ENCODE assay signal across 9 cellular contexts in the genomic region with DNA sequence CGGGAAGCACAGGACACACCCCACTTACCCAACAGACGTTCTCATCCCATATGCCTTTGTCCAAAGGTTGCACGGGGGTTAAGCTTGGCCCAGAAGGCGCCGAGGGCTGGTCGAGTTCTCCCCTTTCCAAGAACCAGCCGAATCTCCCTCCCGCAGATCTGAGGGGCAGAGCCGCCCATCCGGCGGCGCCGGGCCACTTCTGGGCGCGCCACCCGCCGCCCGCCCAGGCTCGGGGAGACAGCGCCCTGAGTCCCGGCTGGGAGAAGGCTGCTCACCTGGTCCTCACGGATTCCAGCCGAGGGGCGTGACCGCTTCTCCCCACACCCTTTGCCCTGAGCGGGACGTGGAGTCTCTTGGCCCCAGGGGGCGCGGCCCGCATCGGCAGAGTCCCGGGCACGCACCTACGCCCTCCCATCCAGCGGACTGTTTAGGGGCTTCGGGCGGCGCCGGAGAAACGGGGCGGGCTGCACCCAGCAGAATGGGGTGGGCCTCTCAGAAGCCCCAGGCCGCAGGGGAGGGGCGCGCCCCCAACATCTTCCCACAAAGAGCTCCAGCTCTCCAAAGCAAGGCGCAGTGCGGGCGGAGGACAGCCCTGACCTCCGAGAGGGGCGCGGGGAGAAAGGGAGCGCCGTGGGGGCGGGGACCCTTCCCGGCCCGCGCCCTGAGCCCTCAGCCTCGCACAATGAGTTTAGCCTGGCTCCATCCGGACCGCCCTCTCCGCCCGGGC. TPM values are rescaled to one million over a fixed set of nuclear protein-coding genes. Genes with fewer than 3 reads are reported as not detected.
A peak's percentile ranks its signal among the peaks of the same experiment; 100 is the strongest.
DNase-seq lines count a peak whose midpoint lies in the region; ATAC-seq, FAIRE-seq and TF ChIP-seq lines count a peak whose summit lies in the region.
"Had no signal": no experiment of that assay in that cellular context is flagged by ENCODE, and none has a peak within 500 bp of the region (broad histone marks: within the 10 kb centered on the region; RNA-seq: fewer than 3 reads in every experiment).

No MANE protein-coding gene starts in this region.

- peak overlapping the region; percentile 64 for H2AFZ ChIP-seq in GM12878 (ENCODE audit: control insufficient read depth, low read depth, low read length)

- peak overlapping the region; percentile 64 for H3K27ac Mint-ChIP-seq in stimulated activated naive CD8-positive, alpha-beta T cell treated with anti-CD3 and anti-CD28 coated beads, Interleukin-15, Interleukin-2, amounts not matched to agents 100 ng/mL and 50 ng/mL, for 24 hours

- H3K27me3 ChIP-seq in GM12878 (replicated peaks in 1 of 2; ENCODE audit: control insufficient read depth in 2 of 2, insufficient read depth in 2 of 2, low read length in 1 of 2) (peaks cover 11 to 20% of the 10 kb centered on the region in 2 experiments; a peak in 3 of 4 replicates), kidney epithelial cell (ENCODE audit: control insufficient read depth, insufficient read depth, low read length) (no peaks in the 10 kb centered on the region)

- in situ Hi-C loops in GM12878 (cut with MboI) = no loop called here

- POLR2A ChIA-PET in GM12878 (lab: Charles Lee) = interaction anchor here (0.7 kb wide), 1 partner anchor 65 kb away, joined by 3 read pairs; no protein-coding TSS in a partner anchor

- peak overlapping the region; percentile 82 for H3K4me3 Mint-ChIP-seq in stimulated activated naive CD8-positive, alpha-beta T cell treated with anti-CD3 and anti-CD28 coated beads, Interleukin-15, Interleukin-2, amounts not matched to agents 100 ng/mL and 50 ng/mL, for 24 hours

- no peak overlapping the region for H3K9ac ChIP-seq in GM12878 (ENCODE audit: control insufficient read depth, insufficient read depth, low read length)

- RAD21 ChIA-PET in GM12878 (lab: Charles Lee; ENCODE audit: unreplicated experiment) = no interaction called here

- peak overlapping the region; percentile 97 for H3K4me2 ChIP-seq in GM12878 (ENCODE audit: control insufficient read depth, insufficient read depth)

- FAIRE-seq in GM12878 (lab: Jason Lieb, UNC) = no peak
- FAIRE-seq in frontal cortex (lab: Jason Lieb, UNC) = no peak
- FAIRE-seq in GM19239 (lab: Jason Lieb, UNC) = no peak
- FAIRE-seq: G401.6 had no signal

- no peaks in the 10 kb centered on the region for H4K20me1 ChIP-seq in GM12878 (ENCODE audit: control insufficient read depth, insufficient read depth)

- no peaks in the 10 kb centered on the region for H3K79me2 ChIP-seq in GM12878 (ENCODE audit: control insufficient read depth, insufficient read depth, low read length)

- DNase-seq in NCI-H345 (lab: John Stamatoyannopoulos, UW) (peak; percentile 62), NCI-H345 treated with DMSO at 0.1 percent for 48 hours (lab: John Stamatoyannopoulos, UW; ENCODE audit: unreplicated experiment) (no peak), NCI-H2227 treated with DMSO at 0.1 percent for 48 hours (lab: John Stamatoyannopoulos, UW) (peak; percentile 33), GM12878 (ENCODE audit: low read depth, low spot score) (no peak), kidney epithelial cell (ENCODE audit: low read depth) (no peak), frontal cortex (ENCODE audit: low spot score in 2 of 2) (no peak), GM19239 (ENCODE audit: insufficient read length, low spot score) (no peak)

- H3K36me3 Mint-ChIP-seq in stimulated activated naive CD8-positive, alpha-beta T cell treated with anti-CD3 and anti-CD28 coated beads, Interleukin-15, Interleukin-2, amounts not matched to agents 100 ng/mL and 50 ng/mL, for 24 hours (ENCODE audit: low read depth) = no peaks in the 10 kb centered on the region

- no peak for TF ChIP-seq EP300 in GM12878 (IDR thresholded peaks at IDR 0.05; ENCODE audit: borderline replicate concordance in 1 of 2, control insufficient read depth in 1 of 2, low read depth in 2 of 2, low read length in 2 of 2)

- H3K9me3 Mint-ChIP-seq in stimulated activated naive CD8-positive, alpha-beta T cell treated with anti-CD3 and anti-CD28 coated beads, Interleukin-15, Interleukin-2, amounts not matched to agents 100 ng/mL and 50 ng/mL, for 24 hours = no peaks in the 10 kb centered on the region

- H3K27ac ChIP-seq in GM12878 (ENCODE audit: control insufficient read depth, insufficient read depth) = no peak overlapping the region

- H3K9me3 ChIP-seq in GM12878 (replicated peaks; ENCODE audit: control insufficient read depth, insufficient read depth, low read length) = no peaks in the 10 kb centered on the region

- H3K4me1 Mint-ChIP-seq in stimulated activated naive CD8-positive, alpha-beta T cell treated with anti-CD3 and anti-CD28 coated beads, Interleukin-15, Interleukin-2, amounts not matched to agents 100 ng/mL and 50 ng/mL, for 24 hours (ENCODE audit: low read depth) = peaks cover 39% of the 10 kb centered on the region

- CTCF ChIA-PET in GM12878 (lab: Yijun Ruan, JAX) = interaction anchor here (0.7 to 1.5 kb wide), 3 partner anchors 9 to 52 kb away, joined by 3 to 5 read pairs (median 5); no protein-coding TSS in a partner anchor

- ATAC-seq in GM12878 = peak; percentile 46

- no peak for TF ChIP-seq POLR2A in GM12878 (IDR thresholded peaks at IDR 0.05; ENCODE audit: low read depth, low read length)

- BruUV-seq in GM12878 (replicated peaks; lab: Mats Ljungman, UMichigan) = no TSS peak

- H3K4me1 ChIP-seq in GM12878 (ENCODE audit: control insufficient read depth, insufficient read depth, low read length) = peaks cover 8% of the 10 kb centered on the region

- no peaks in the 10 kb centered on the region for H3K36me3 ChIP-seq in GM12878 (ENCODE audit: control insufficient read depth in 2 of 2, insufficient read depth in 2 of 2, low read length in 1 of 2)
- H3K36me3 ChIP-seq in kidney epithelial cell (ENCODE audit: control insufficient read depth, insufficient read depth, low read length) = no peaks in the 10 kb centered on the region

- H3K4me3 ChIP-seq in GM12878 (peak overlapping the region; percentile 63), kidney epithelial cell (ENCODE audit: low read depth, low read length) (peak overlapping the region; percentile 79)

- no peak for TF ChIP-seq RAD21 in GM12878 (IDR thresholded peaks at IDR 0.05; ENCODE audit: insufficient read depth, low read depth, low read length)

- no peak for TF ChIP-seq CTCF in GM12878 (IDR thresholded peaks at IDR 0.05 in 2 of 3, conservative IDR thresholded peaks at IDR 0.05 in 1 of 3; ENCODE audit: control insufficient read depth in 2 of 3, extremely low read depth in 1 of 3, insufficient read depth in 1 of 3, low read depth in 3 of 3, low read length in 3 of 3)
- TF ChIP-seq CTCF in kidney epithelial cell (IDR thresholded peaks at IDR 0.05; ENCODE audit: insufficient read depth, low read length, poor library complexity, severe bottlenecking) = no peak

- intact Hi-C loops in GM12878 (cut with micrococcal nuclease; ENCODE audit: unreplicated experiment) = no loop called here

- SMC1A ChIA-PET in GM12878 (lab: Charles Lee; ENCODE audit: uncharacterized antibody, unreplicated experiment) = interaction anchor here (0.7 kb wide), 1 partner anchor 9 kb away, joined by 3 read pairs; no protein-coding TSS in a partner anchor

- WGBS in GM12878 (ENCODE audit: insufficient coverage, insufficient replicate concordance, low lambda C conversion rate, missing lambda C conversion rate) = 3% methylated on average over 52 of the region's 61 CpGs

- H3K27me3 Mint-ChIP-seq in stimulated activated naive CD8-positive, alpha-beta T cell treated with anti-CD3 and anti-CD28 coated beads, Interleukin-15, Interleukin-2, amounts not matched to agents 100 ng/mL and 50 ng/mL, for 24 hours = peaks cover 53% of the 10 kb centered on the region

TF ChIP-seq in GM12878, 131 proteins besides CTCF, POLR2A, EP300 and RAD21:
- TF ChIP-seq SUZ12 (IDR thresholded peaks at IDR 0.05; ENCODE audit: unreplicated experiment) (peak; percentile 92), LARP7 (IDR thresholded peaks at IDR 0.05) (no peak), HDAC6 (IDR thresholded peaks at IDR 0.05; ENCODE audit: unreplicated experiment) (peak; percentile 78)

RNA-seq across cellular contexts. Expression of gene GPR161, which starts 0.6 kb away (rescaled TPM):
- total RNA-seq in GM12878 (2013; cell fraction: nucleolus; rRNA removed) = not detected in 2 replicates
- total RNA-seq in GM12878 (2014; rRNA removed) = 0.17 and 0.71 TPM in 2 replicates
- total RNA-seq in GM12878 (2014; rRNA removed; fragmentation: Illumina TruSeq; extraction: Trizol) = 0.28 and 0.49 TPM in 2 replicates
- 0.46 and 0.61 TPM in 2 replicates for total RNA-seq in GM12878 (2021)
- polyA plus RNA-seq in GM12878 (2011; ENCODE audit: low read depth) = 0.09 TPM
- not detected in 2 replicates for polyA plus RNA-seq in GM12878 (2011; rRNA removed)
- polyA plus RNA-seq in GM12878 (2011; cell fraction: cytosol; rRNA removed) = 0.05 TPM in 1 of 2 replicates, not detected in the other
- polyA plus RNA-seq in GM12878 (2011; cell fraction: nucleus; rRNA removed) = 0.04 and 0.09 TPM in 2 replicates
- polyA plus RNA-seq in GM12878 (2012) = 0.08 and 0.21 TPM in 2 replicates
- polyA plus RNA-seq in GM12878 (2014; fragmentation: Illumina TruSeq; extraction: Trizol) = 0.22 and 0.43 TPM in 2 replicates
- polyA plus RNA-seq in GM12878 (2014; fragmentation: Nextera tagmentation; extraction: Ambion mirVana) = under 1 TPM in 1 of 2 experiments, not detected in 1; 0.07 TPM
- 0.13 and 0.29 TPM in 2 replicates for polyA plus RNA-seq in GM12878 (2014; rRNA removed)
- polyA plus RNA-seq in GM12878 (2016; fragmentation: Nextera tagmentation; extraction: Ambion mirVana) = under 1 TPM; 0.08 to 0.39 TPM
- polyA minus RNA-seq in GM12878 (2011; rRNA and poly(A)+ RNA removed) = not detected in 2 replicates
- polyA minus RNA-seq in GM12878 (2011; cell fraction: cytosol; rRNA and poly(A)+ RNA removed) = not detected in 2 replicates
- polyA minus RNA-seq in GM12878 (2011; cell fraction: nucleus; rRNA and poly(A)+ RNA removed) = not detected in 2 replicates
- total RNA-seq in kidney epithelial cell = 16.4 and 24.6 TPM in 2 replicates
- total RNA-seq in frontal cortex = 76.2 TPM

RNA-seq across cellular contexts. Expression of gene TIPRL, which starts 42.6 kb away (rescaled TPM):
- total RNA-seq in GM12878 (2013; cell fraction: nucleolus; rRNA removed) = 16.3 and 17.4 TPM in 2 replicates
- total RNA-seq in GM12878 (2014; rRNA removed) (38.2 and 43.9 TPM in 2 replicates), GM12878 (2014; rRNA removed; fragmentation: Illumina TruSeq; extraction: Trizol) (47.9 and 48.8 TPM in 2 replicates), GM12878 (2021) (37.6 and 42.2 TPM in 2 replicates), kidney epithelial cell (27.9 and 49.0 TPM in 2 replicates), frontal cortex (125 TPM)
- polyA plus RNA-seq in GM12878 (2011; ENCODE audit: low read depth) = 11.5 TPM
- polyA plus RNA-seq in GM12878 (2011; rRNA removed) (72.1 and 135 TPM in 2 replicates), GM12878 (2014; fragmentation: Illumina TruSeq; extraction: Trizol) (42.2 and 55.5 TPM in 2 replicates), GM12878 (2014; fragmentation: Nextera tagmentation; extraction: Ambion mirVana) (10 to 100 TPM; 51.9 to 57.9 TPM), GM12878 (2014; rRNA removed) (33.5 and 36.4 TPM in 2 replicates), GM12878 (2016; fragmentation: Nextera tagmentation; extraction: Ambion mirVana) (10 to 100 TPM; 57.6 to 62.7 TPM)
- polyA plus RNA-seq in GM12878 (2011; cell fraction: cytosol; rRNA removed) = 16.2 and 18.5 TPM in 2 replicates
- polyA plus RNA-seq in GM12878 (2011; cell fraction: nucleus; rRNA removed) = 13.0 and 14.8 TPM in 2 replicates
- 21.1 and 24.9 TPM in 2 replicates for polyA plus RNA-seq in GM12878 (2012)
- 18.8 and 34.2 TPM in 2 replicates for polyA minus RNA-seq in GM12878 (2011; rRNA and poly(A)+ RNA removed)
- 10.3 and 10.9 TPM in 2 replicates for polyA minus RNA-seq in GM12878 (2011; cell fraction: cytosol; rRNA and poly(A)+ RNA removed)
- polyA minus RNA-seq in GM12878 (2011; cell fraction: nucleus; rRNA and poly(A)+ RNA removed) = 3.5 and 5.2 TPM in 2 replicates

Comparison
In these comparisons a context has a peak if more than half of its experiments do, and no peak if none do; other contexts are left out.
1. DNase-seq: peak in NCI-H345 (single experiment) and NCI-H2227 treated with DMSO at 0.1 percent for 48 hours (single experiment); none in NCI-H345 treated with DMSO at 0.1 percent for 48 hours (single experiment), GM12878 (single experiment), kidney epithelial cell (single experiment), frontal cortex (0 of 2) and GM19239 (single experiment).
2. RNA of gene GPR161, which starts 0.6 kb away (total RNA-seq): 76.2 TPM in frontal cortex (single experiment) and 16.4 to 24.6 TPM in kidney epithelial cell; 0.17 to 0.71 TPM in GM12878; every median in the first group is over 10 times any median in the second.